ENCODE assay signal across 8 cellular contexts in genomic region chr4:103074598-103075434, GRCh38. TPM values are rescaled to one million over a fixed set of nuclear protein-coding genes. Genes with fewer than 3 reads are reported as not detected.
DNase-seq lines count a peak whose midpoint lies in the region; ATAC-seq and TF ChIP-seq lines count a peak whose summit lies in the region.

No MANE protein-coding gene starts in this region.

- peak; percentile 51 for ATAC-seq in GM18511 (IDR thresholded peaks at IDR 0.05; ENCODE audit: unreplicated experiment)
- ATAC-seq in HG02588 (IDR thresholded peaks at IDR 0.05; ENCODE audit: unreplicated experiment): peak; percentile 29
- no peak for ATAC-seq in lung (ENCODE audit: insufficient read depth, low FRiP score)
- ATAC-seq in left ventricle myocardium superior: no peak

- no peaks in the 10 kb centered on the region for H3K27me3 ChIP-seq in lung (ENCODE audit: control insufficient read depth, insufficient read depth)

- intact Hi-C loops in left ventricle myocardium superior (cut with micrococcal nuclease): no loop called here

- no peaks in the 10 kb centered on the region for H3K36me3 ChIP-seq in lung (ENCODE audit: control insufficient read depth in 2 of 2, insufficient read depth in 2 of 2, low read length in 2 of 2)

- 77 to 78% methylated on average over 10 of the region's 10 CpGs for WGBS in lung, 2 donors

- H3K4me3 ChIP-seq in lung: peak overlapping the region; percentile 25

- peaks cover 3 to 8% of the 10 kb centered on the region in 2 donors for H3K4me1 ChIP-seq in lung (ENCODE audit: control insufficient read depth in 2 of 2, insufficient read depth in 2 of 2, low read length in 2 of 2)

- H3K9me3 ChIP-seq in lung (ENCODE audit: control insufficient read depth in 2 of 2, insufficient read depth in 1 of 2, low read length in 1 of 2): no peaks in the 10 kb centered on the region

- TF ChIP-seq CTCF in lung (IDR thresholded peaks at IDR 0.05; ENCODE audit: control extremely low read depth, extremely low read depth): no peak

- H3K27ac ChIP-seq in lung (ENCODE audit: low read depth in 1 of 2, low read length in 1 of 2): no peak overlapping the region

- DNase-seq in RPMI8226 (peak; percentile 26), lung (ENCODE audit: low spot score) (no peak), HuH-7.5 (ENCODE audit: low spot score) (no peak), left ventricle myocardium superior (no peak), amygdala (lab: John Stamatoyannopoulos, UW) (no peak)
- DNase-seq in stimulated activated CD4-positive, alpha-beta T cell treated with anti-CD3 and anti-CD28 coated beads, Interleukin-4, amount 100 ng/mL, for 1 hour: no peak

RNA-seq across cellular contexts. Expression of gene SLC9B2, which starts 1.7 kb away (rescaled TPM):
- total RNA-seq in lung (1 to 10 TPM; 5.6 to 8.6 TPM), left ventricle myocardium superior (3.3 TPM)
- 1 to 10 TPM; 3.1 to 6.4 TPM for polyA plus RNA-seq in lung

RNA-seq across cellular contexts. Expression of gene BDH2, which starts 24.8 kb away (rescaled TPM):
- total RNA-seq in lung (10 to 100 TPM; 33.3 to 99.2 TPM), left ventricle myocardium superior (25.6 TPM)
- 10 to 100 TPM; 30.9 to 75.5 TPM for polyA plus RNA-seq in lung

RNA-seq across cellular contexts. Expression of gene SLC9B1, which starts 55.3 kb away (rescaled TPM):
- total RNA-seq in lung (1 to 10 TPM in 1 of 2 donors, under 1 TPM in 1; 0.49 to 4.6 TPM), left ventricle myocardium superior (0.20 TPM)
- polyA plus RNA-seq in lung: under 1 TPM; 0.12 to 0.22 TPM

Comparison
In these comparisons a context has a peak if more than half of its experiments do, and no peak if none do; other contexts are left out.
1. ATAC-seq: peak in GM18511 (single experiment) and HG02588 (single experiment); none in lung (single experiment) and left ventricle myocardium superior (single experiment).